Comparison of ENCODE assay signal across 1 cellular context in genomic region chr15:89780601-89781000, GRCh38.
TF ChIP-seq lines count a peak whose summit lies in the region.

No MANE protein-coding gene starts in this region.

TF ChIP-seq in GM23338, 12 proteins besides CTCF, POLR2A, EP300 and RAD21:
- TF ChIP-seq REST (IDR thresholded peaks at IDR 0.05; ENCODE audit: unreplicated experiment) = no peak
- no peak for TF ChIP-seq CREB1 (CRISPR knock-in tag; IDR thresholded peaks at IDR 0.05; ENCODE audit: low read depth)
- no peak for TF ChIP-seq JUNB (IDR thresholded peaks at IDR 0.05; ENCODE audit: unreplicated experiment)
- TF ChIP-seq NANOG (IDR thresholded peaks at IDR 0.05; ENCODE audit: borderline replicate concordance) = no peak
- no peak for TF ChIP-seq ETS1 (IDR thresholded peaks at IDR 0.05)
- TF ChIP-seq EZH2 (IDR thresholded peaks at IDR 0.05; ENCODE audit: low read depth, unreplicated experiment) = no peak
- TF ChIP-seq POLR2AphosphoS5 (IDR thresholded peaks at IDR 0.05; ENCODE audit: low read depth) = no peak
- TF ChIP-seq ZNF462 (CRISPR knock-in tag; IDR thresholded peaks at IDR 0.05) = no peak
- TF ChIP-seq STAT1 (IDR thresholded peaks at IDR 0.05; ENCODE audit: unreplicated experiment) = no peak
- TF ChIP-seq ZNF331 (CRISPR knock-in tag; IDR thresholded peaks at IDR 0.05; ENCODE audit: low read depth) = no peak
- no peak for TF ChIP-seq EZH2phosphoT487 (IDR thresholded peaks at IDR 0.05; ENCODE audit: unreplicated experiment)
